8 cellular contexts compared by ENCODE assay signal in the genomic region with DNA sequence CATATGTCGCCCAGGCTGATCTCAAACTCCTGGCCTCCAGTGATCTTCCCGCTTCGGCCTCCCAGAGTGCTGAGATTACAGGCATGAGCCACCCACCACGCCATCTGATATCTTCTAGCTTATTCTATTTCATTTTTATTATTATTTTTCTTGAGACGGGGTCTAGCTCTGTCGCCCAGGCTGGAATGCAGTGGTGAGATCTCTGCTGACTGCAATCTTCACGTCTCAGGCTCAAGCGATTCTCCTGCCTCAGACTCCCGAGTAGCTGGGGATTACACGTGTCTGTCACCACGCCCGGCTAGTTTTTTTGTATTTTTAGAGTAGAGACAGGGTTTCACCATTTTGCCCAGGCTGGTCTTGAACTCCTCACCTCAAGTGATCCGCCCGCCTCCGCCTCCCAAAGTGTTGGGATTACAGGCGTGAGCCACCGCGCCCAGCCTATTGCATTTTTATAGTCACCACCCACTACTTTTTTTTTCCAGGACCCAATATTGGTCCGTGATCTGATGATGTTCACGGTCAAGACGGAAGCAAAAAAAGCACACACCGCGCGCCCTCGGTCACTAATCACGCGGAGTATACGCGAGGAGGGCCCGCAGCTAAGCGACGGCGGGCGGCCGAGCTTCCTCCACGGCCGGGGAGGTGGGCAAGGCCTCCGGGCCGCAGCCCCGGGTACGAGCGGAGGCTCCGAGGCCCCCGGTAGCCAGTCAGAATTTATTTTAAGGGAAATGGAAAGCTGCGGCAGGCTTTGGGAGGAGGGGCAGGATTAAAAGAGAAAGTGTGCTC. TPM values are rescaled to one million over a fixed set of nuclear protein-coding genes. Genes with fewer than 3 reads are reported as not detected.
DNase-seq lines count a peak whose midpoint lies in the region; ATAC-seq, FAIRE-seq and TF ChIP-seq lines count a peak whose summit lies in the region.

No MANE protein-coding gene starts in this region.

- H3K4me3 ChIP-seq in KMS-11 (IDR thresholded peaks at IDR 0.05; ENCODE audit: insufficient read depth, low read depth, low read length) (no peak overlapping the region), keratinocyte (ENCODE audit: control insufficient read depth in 2 of 3, extremely low read depth in 1 of 3, insufficient read depth in 2 of 3, low read depth in 1 of 3, low read length in 3 of 3) (peak overlapping the region; percentile 54 to 89 (median 77))

- DNase-seq in GM12891 (ENCODE audit: insufficient read length, low spot score) (no peak), keratinocyte (ENCODE audit: low read depth, low spot score) (no peak), NCI-H187 (lab: John Stamatoyannopoulos, UW) (no peak)
- DNase-seq in stimulated activated CD4-positive, alpha-beta T cell treated with anti-CD3 and anti-CD28 coated beads, Interleukin-12 subunit alpha, Interleukin-12 subunit beta, amount 100 ng/mL, for 4 hours: no peak

- H3K79me2 ChIP-seq in KMS-11 (ENCODE audit: insufficient read depth, low read depth): peaks cover 21% of the 10 kb centered on the region
- peaks cover 17% of the 10 kb centered on the region for H3K79me2 ChIP-seq in keratinocyte (ENCODE audit: control insufficient read depth, insufficient read depth, low read length)

- peak; percentile 12 for ATAC-seq in GM21619 (IDR thresholded peaks at IDR 0.05; ENCODE audit: unreplicated experiment)

- H3K27ac ChIP-seq in KMS-11 (peak overlapping the region; percentile 54), angular gyrus (ENCODE audit: low read depth, low read length) (peak overlapping the region; percentile 91), keratinocyte (ENCODE audit: control insufficient read depth, insufficient read depth, low read length) (peak overlapping the region; percentile 88)

- no peaks in the 10 kb centered on the region for H3K9me3 Mint-ChIP-seq in stimulated activated naive CD8-positive, alpha-beta T cell treated with anti-CD3 and anti-CD28 coated beads, Interleukin-15, Interleukin-2, amounts not matched to agents 100 ng/mL and 50 ng/mL, for 24 hours

- H3K36me3 Mint-ChIP-seq in stimulated activated naive CD8-positive, alpha-beta T cell treated with anti-CD3 and anti-CD28 coated beads, Interleukin-15, Interleukin-2, amounts not matched to agents 100 ng/mL and 50 ng/mL, for 24 hours (ENCODE audit: low read depth): peaks cover 19% of the 10 kb centered on the region

- peak overlapping the region; percentile 42 for H3K4me2 ChIP-seq in KMS-11
- H3K4me2 ChIP-seq in keratinocyte (ENCODE audit: control insufficient read depth, extremely low read depth, insufficient read depth, low read depth, low read length): peak overlapping the region; percentile 78

- no peak for TF ChIP-seq POLR2A in GM12891 (IDR thresholded peaks at IDR 0.05; ENCODE audit: low read depth, low read length)

- H3K4me1 ChIP-seq in KMS-11 (ENCODE audit: low read depth, poor library complexity, severe bottlenecking): peaks cover 11% of the 10 kb centered on the region
- H3K4me1 ChIP-seq in keratinocyte (ENCODE audit: control insufficient read depth, extremely low read depth, insufficient read depth, low read length): peaks cover 8% of the 10 kb centered on the region

- H3K9me1 ChIP-seq in keratinocyte (ENCODE audit: control insufficient read depth, extremely low read depth, insufficient read depth, low read length): no peaks in the 10 kb centered on the region

- no peaks in the 10 kb centered on the region for H3K27me3 Mint-ChIP-seq in stimulated activated naive CD8-positive, alpha-beta T cell treated with anti-CD3 and anti-CD28 coated beads, Interleukin-15, Interleukin-2, amounts not matched to agents 100 ng/mL and 50 ng/mL, for 24 hours

- H4K20me1 ChIP-seq in KMS-11 (ENCODE audit: insufficient read depth) (0 out of 2 replicates have a peak, but pooled peaks cover 5% of the 10 kb centered on the region), keratinocyte (ENCODE audit: control insufficient read depth, extremely low read depth, insufficient read depth, low read length) (peaks cover 14% of the 10 kb centered on the region)

- dilution Hi-C loops in keratinocyte (cut with MboI; ENCODE audit: extremely low pct_ligation_motif_present, low sequenced_read_pairs): no loop called here

- H3K27me3 ChIP-seq in KMS-11 (ENCODE audit: insufficient read depth, low read depth): peaks cover 41% of the 10 kb centered on the region; the same call in 1 of the 2 replicates
- peaks cover 25% of the 10 kb centered on the region for H3K27me3 ChIP-seq in keratinocyte (ENCODE audit: control insufficient read depth, extremely low read depth, insufficient read depth, low read length)

- H2AFZ ChIP-seq in KMS-11 (ENCODE audit: low read depth) (peak overlapping the region; percentile 74), keratinocyte (ENCODE audit: control insufficient read depth, low read length) (peak overlapping the region; percentile 78)

- FAIRE-seq in GM12891 (lab: Jason Lieb, UNC) (no peak), keratinocyte (lab: Jason Lieb, UNC) (no peak)

- peak overlapping the region; percentile 86 for H3K4me3 Mint-ChIP-seq in stimulated activated naive CD8-positive, alpha-beta T cell treated with anti-CD3 and anti-CD28 coated beads, Interleukin-15, Interleukin-2, amounts not matched to agents 100 ng/mL and 50 ng/mL, for 24 hours

- H3K27ac Mint-ChIP-seq in stimulated activated naive CD8-positive, alpha-beta T cell treated with anti-CD3 and anti-CD28 coated beads, Interleukin-15, Interleukin-2, amounts not matched to agents 100 ng/mL and 50 ng/mL, for 24 hours: peak overlapping the region; percentile 92

- H3K4me1 Mint-ChIP-seq in stimulated activated naive CD8-positive, alpha-beta T cell treated with anti-CD3 and anti-CD28 coated beads, Interleukin-15, Interleukin-2, amounts not matched to agents 100 ng/mL and 50 ng/mL, for 24 hours (ENCODE audit: low read depth): peaks cover 46% of the 10 kb centered on the region

- H3K9ac ChIP-seq in KMS-11 (peak overlapping the region; percentile 59), keratinocyte (ENCODE audit: control insufficient read depth, extremely low read depth, insufficient read depth, low read length) (peak overlapping the region; percentile 88)

- H3K9me3 ChIP-seq in keratinocyte (ENCODE audit: control insufficient read depth, low read depth, low read length): no peaks in the 10 kb centered on the region

- H3K36me3 ChIP-seq in KMS-11 (ENCODE audit: insufficient read depth) (peaks cover 6% of the 10 kb centered on the region; the same call in 1 of the 2 replicates), keratinocyte (ENCODE audit: control insufficient read depth in 2 of 2, extremely low read depth in 1 of 2, insufficient read depth in 2 of 2, low read length in 2 of 2) (peaks cover 7 to 8% of the 10 kb centered on the region in 2 experiments)

- TF ChIP-seq CTCF in KMS-11 (conservative IDR thresholded peaks at IDR 0.05; ENCODE audit: low read depth, low read length) (no peak), keratinocyte (optimal IDR thresholded peaks at IDR 0.05 in 1 of 3, IDR thresholded peaks at IDR 0.05 in 1 of 3, conservative IDR thresholded peaks at IDR 0.05 in 1 of 3; ENCODE audit: extremely low read depth in 1 of 3, insufficient read depth in 2 of 3, low read length in 3 of 3) (no peak)

TF ChIP-seq in GM12891, 5 proteins besides CTCF, POLR2A, EP300 and RAD21:
- TF ChIP-seq SPI1 (IDR thresholded peaks at IDR 0.05; ENCODE audit: low read depth, low read length) (no peak), TAF1 (IDR thresholded peaks at IDR 0.05; ENCODE audit: low read depth, low read length) (0 out of 2 replicates have a peak, but pooled peaks have one; percentile 8), POLR2AphosphoS5 (IDR thresholded peaks at IDR 0.05; ENCODE audit: low read depth, low read length) (no peak), PAX5 (IDR thresholded peaks at IDR 0.05; ENCODE audit: insufficient read depth, low read length, severe bottlenecking) (no peak)

RNA-seq across cellular contexts. Expression of gene LSM14B, which starts 1.1 kb away (rescaled TPM):
- 23.3 TPM for polyA plus RNA-seq in GM12891 (2012; ENCODE audit: low read depth, missing spikeins)
- 19.9 to 21.7 TPM (median 20.0 TPM) in 3 replicates for polyA plus RNA-seq in keratinocyte
- polyA plus RNA-seq in keratinocyte (2011; ENCODE audit: low read depth): 17.0 TPM
- polyA plus RNA-seq in keratinocyte (2011; cell fraction: cytosol; rRNA removed): 20.6 and 28.3 TPM in 2 replicates
- polyA plus RNA-seq in keratinocyte (2011; cell fraction: nucleus; rRNA removed): 30.7 and 35.5 TPM in 2 replicates
- 22.6 and 25.9 TPM in 2 replicates for polyA plus RNA-seq in keratinocyte (2012; ENCODE audit: low replicate concordance)
- polyA minus RNA-seq in keratinocyte: 20.7 to 28.7 TPM (median 21.6 TPM) in 3 replicates
- polyA minus RNA-seq in keratinocyte (2011; cell fraction: cytosol; rRNA and poly(A)+ RNA removed): 28.8 TPM
- 9.0 and 16.1 TPM in 2 replicates for polyA minus RNA-seq in keratinocyte (2011; cell fraction: nucleus; rRNA and poly(A)+ RNA removed)

RNA-seq across cellular contexts. Expression of gene PSMA7, which starts 22.0 kb away (rescaled TPM):
- 269 TPM for polyA plus RNA-seq in GM12891 (2012; ENCODE audit: low read depth, missing spikeins)
- 383 to 439 TPM (median 412 TPM) in 3 replicates for polyA plus RNA-seq in keratinocyte
- 290 TPM for polyA plus RNA-seq in keratinocyte (2011; ENCODE audit: low read depth)
- polyA plus RNA-seq in keratinocyte (2011; cell fraction: cytosol; rRNA removed): 305 and 407 TPM in 2 replicates
- 217 and 261 TPM in 2 replicates for polyA plus RNA-seq in keratinocyte (2011; cell fraction: nucleus; rRNA removed)
- polyA plus RNA-seq in keratinocyte (2012; ENCODE audit: low replicate concordance): 305 and 382 TPM in 2 replicates
- polyA minus RNA-seq in keratinocyte: 194 to 304 TPM (median 205 TPM) in 3 replicates
- 195 TPM for polyA minus RNA-seq in keratinocyte (2011; cell fraction: cytosol; rRNA and poly(A)+ RNA removed)
- polyA minus RNA-seq in keratinocyte (2011; cell fraction: nucleus; rRNA and poly(A)+ RNA removed): 41.3 and 45.3 TPM in 2 replicates

RNA-seq across cellular contexts. Expression of gene SS18L1, which starts 22.4 kb away (rescaled TPM):
- 3.4 TPM for polyA plus RNA-seq in GM12891 (2012; ENCODE audit: low read depth, missing spikeins)
- polyA plus RNA-seq in keratinocyte: 5.0 to 13.6 TPM (median 9.4 TPM) in 3 replicates
- 13.1 TPM for polyA plus RNA-seq in keratinocyte (2011; ENCODE audit: low read depth)
- polyA plus RNA-seq in keratinocyte (2011; cell fraction: cytosol; rRNA removed): 4.1 and 4.4 TPM in 2 replicates
- polyA plus RNA-seq in keratinocyte (2011; cell fraction: nucleus; rRNA removed): 25.0 and 27.0 TPM in 2 replicates
- 5.2 and 9.4 TPM in 2 replicates for polyA plus RNA-seq in keratinocyte (2012; ENCODE audit: low replicate concordance)
- 7.2 to 10.8 TPM (median 7.6 TPM) in 3 replicates for polyA minus RNA-seq in keratinocyte
- 17.6 TPM for polyA minus RNA-seq in keratinocyte (2011; cell fraction: cytosol; rRNA and poly(A)+ RNA removed)
- 15.0 and 17.8 TPM in 2 replicates for polyA minus RNA-seq in keratinocyte (2011; cell fraction: nucleus; rRNA and poly(A)+ RNA removed)

RNA-seq across cellular contexts. Expression of gene TAF4, which starts 55.5 kb away (rescaled TPM):
- polyA plus RNA-seq in GM12891 (2012; ENCODE audit: low read depth, missing spikeins): 8.1 TPM
- polyA plus RNA-seq in keratinocyte: 2.0 to 4.4 TPM (median 3.3 TPM) in 3 replicates
- polyA plus RNA-seq in keratinocyte (2011; ENCODE audit: low read depth): 8.8 TPM
- 3.3 and 4.3 TPM in 2 replicates for polyA plus RNA-seq in keratinocyte (2011; cell fraction: cytosol; rRNA removed)
- polyA plus RNA-seq in keratinocyte (2011; cell fraction: nucleus; rRNA removed): 10.5 and 11.0 TPM in 2 replicates
- 5.0 and 8.0 TPM in 2 replicates for polyA plus RNA-seq in keratinocyte (2012; ENCODE audit: low replicate concordance)
- polyA minus RNA-seq in keratinocyte: 1.2 to 4.5 TPM (median 3.7 TPM) in 3 replicates
- polyA minus RNA-seq in keratinocyte (2011; cell fraction: cytosol; rRNA and poly(A)+ RNA removed): 4.6 TPM
- 6.0 and 7.5 TPM in 2 replicates for polyA minus RNA-seq in keratinocyte (2011; cell fraction: nucleus; rRNA and poly(A)+ RNA removed)
